In genomic region chr10:78360284-78360683, GRCh38 we compare ENCODE assay signal across 18 cellular contexts.
DNase-seq lines count a peak whose midpoint lies in the region; ATAC-seq, FAIRE-seq and TF ChIP-seq lines count a peak whose summit lies in the region.
"Had no signal": no experiment of that assay in that cellular context is flagged by ENCODE, and none has a peak within 500 bp of the region (broad histone marks: within the 10 kb centered on the region; RNA-seq: fewer than 3 reads in every experiment).

No MANE protein-coding gene starts in this region.

- peak overlapping the region; percentile 99 for H4K91ac ChIP-seq in trophoblast cell (ENCODE audit: low read depth, low read length)

- intact Hi-C loops in kidney (cut with DNase I) (no loop called here), adrenal gland (cut with DNase I) (no loop called here)

- WGBS in mesendoderm (ENCODE audit: extremely low coverage, insufficient coverage, low lambda C conversion rate): no CpG with 5 or more reads among the region's 6 CpGs
- WGBS in trophoblast cell (ENCODE audit: extremely low coverage, insufficient coverage, insufficient read length): no CpG with 5 or more reads among the region's 6 CpGs
- 98% methylated on average over 6 of the region's 6 CpGs for WGBS in suprapubic skin
- 87 to 90% (median 88%) methylated on average over 3 to 6 of the region's 6 CpGs for WGBS in adrenal gland, 4 donors

- no peak overlapping the region for H3K9ac ChIP-seq in mesendoderm (ENCODE audit: low read length)
- H3K9ac ChIP-seq in trophoblast cell (ENCODE audit: low read length): no peak overlapping the region
- H3K9ac ChIP-seq in kidney (ENCODE audit: low read length in 2 of 2): no peak overlapping the region

- H3K4me3 ChIP-seq in HEK293 (ENCODE audit: low read depth, low read length): no peak overlapping the region
- H3K4me3 ChIP-seq in mesendoderm (ENCODE audit: low read length): no peak overlapping the region
- no peak overlapping the region for H3K4me3 ChIP-seq in trophoblast cell (ENCODE audit: low read depth, low read length)
- no peak overlapping the region for H3K4me3 ChIP-seq in suprapubic skin
- no peak overlapping the region for H3K4me3 ChIP-seq in kidney (ENCODE audit: low read length in 2 of 2)
- no peak overlapping the region for H3K4me3 ChIP-seq in adrenal gland
- H3K4me3 ChIP-seq: Peyer's patch had no signal

- TF ChIP-seq EP300 in suprapubic skin (IDR thresholded peaks at IDR 0.05): no peak

- H4K12ac ChIP-seq in trophoblast cell (ENCODE audit: low read depth, low read length): peak overlapping the region; percentile 10

- POLR2A ChIA-PET in HEK293 (lab: Yijun Ruan, JAX) (no interaction called here), WTC11 (lab: Charles Lee) (interaction anchor here (1.1 kb wide), 1 partner anchor 54 kb away, joined by 3 read pairs; no protein-coding TSS in a partner anchor)

- H3K9me3 Mint-ChIP-seq in WTC11: no peaks in the 10 kb centered on the region
- H3K9me3 Mint-ChIP-seq: IgD-negative memory B cell had no signal

- H3K36me3 Mint-ChIP-seq in WTC11: no peaks in the 10 kb centered on the region
- H3K36me3 Mint-ChIP-seq: CD4-positive, CD25-positive, alpha-beta regulatory T cell; IgD-negative memory B cell had no signal

- DNase-seq in WTC11 (ENCODE audit: low spot score) (no peak), mesendoderm (no peak), trophoblast cell (no peak), suprapubic skin (ENCODE audit: low spot score in 2 of 2) (no peak), kidney (no peak), adrenal gland (no peak)
- DNase-seq: CD4-positive, CD25-positive, alpha-beta regulatory T cell; EL; Karpas-422; MV-4-11; NCI-H1105 treated with DMSO at 0.1 percent for 48 hours; NCI-H2081; NCI-H2171; NCI-H345; NCI-H774; Peyer's patch had no signal

- H2AFZ ChIP-seq in trophoblast cell (ENCODE audit: insufficient read depth, low read length, poor library complexity): peak overlapping the region; percentile 32

- H3K23ac ChIP-seq in mesendoderm (ENCODE audit: low read length) (no peak overlapping the region), trophoblast cell (ENCODE audit: low read length) (no peak overlapping the region)

- H3K36me3 ChIP-seq in HEK293 (ENCODE audit: control insufficient read depth in 2 of 2, insufficient read depth in 1 of 2, low read length in 2 of 2): no peaks in the 10 kb centered on the region
- H3K36me3 ChIP-seq in mesendoderm (ENCODE audit: control insufficient read depth, insufficient read depth, low read length): no peaks in the 10 kb centered on the region
- no peaks in the 10 kb centered on the region for H3K36me3 ChIP-seq in trophoblast cell (ENCODE audit: control insufficient read depth in 1 of 2, insufficient read depth in 2 of 2, low read length in 2 of 2)
- no peaks in the 10 kb centered on the region for H3K36me3 ChIP-seq in suprapubic skin
- H3K36me3 ChIP-seq in kidney (ENCODE audit: control insufficient read depth in 1 of 2, insufficient read depth in 2 of 2, low read length in 2 of 2): no peaks in the 10 kb centered on the region
- no peaks in the 10 kb centered on the region for H3K36me3 ChIP-seq in adrenal gland (replicated peaks in 1 of 2)
- H3K36me3 ChIP-seq: Peyer's patch had no signal

- H2BK120ac ChIP-seq in mesendoderm (ENCODE audit: low read depth, low read length) (no peak overlapping the region), trophoblast cell (ENCODE audit: insufficient read depth, low read length, poor library complexity) (peak overlapping the region; percentile 95)

- H3K4me1 ChIP-seq in HEK293 (ENCODE audit: control insufficient read depth, insufficient read depth, low read length) (no peaks in the 10 kb centered on the region), mesendoderm (ENCODE audit: control insufficient read depth, low read depth, low read length) (peaks cover 16% of the 10 kb centered on the region), trophoblast cell (ENCODE audit: control insufficient read depth in 1 of 2, insufficient read depth in 2 of 2, low read length in 2 of 2) (peaks cover 43 to 52% of the 10 kb centered on the region in 2 experiments), suprapubic skin (peaks cover 5% of the 10 kb centered on the region), kidney (ENCODE audit: control insufficient read depth in 1 of 2, insufficient read depth in 1 of 2, low read depth in 1 of 2, low read length in 2 of 2) (peaks cover 0 to 3% of the 10 kb centered on the region in 2 donors), adrenal gland (replicated peaks in 1 of 2) (no peaks in the 10 kb centered on the region)
- H3K4me1 ChIP-seq: Peyer's patch had no signal

- CTCF ChIA-PET in HEK293 (lab: Yijun Ruan, JAX) (interaction anchor here (1.1 kb wide), 1 partner anchor 10 kb away, joined by 4 read pairs; no protein-coding TSS in a partner anchor), WTC11 (lab: Charles Lee) (interaction anchor here (1.2 to 1.6 kb wide), 4 partner anchors 12 to 313 kb away, joined by 4 to 6 read pairs (median 5); no protein-coding TSS in a partner anchor)

- no peak for TF ChIP-seq CTCF in HEK293 (tag by site-specific recombination; IDR thresholded peaks at IDR 0.05)
- TF ChIP-seq CTCF in WTC11 (IDR thresholded peaks at IDR 0.05): no peak
- TF ChIP-seq CTCF in suprapubic skin (IDR thresholded peaks at IDR 0.05): no peak
- TF ChIP-seq CTCF in kidney (IDR thresholded peaks at IDR 0.05; ENCODE audit: borderline replicate concordance, extremely low read depth, insufficient read depth): no peak
- no peak for TF ChIP-seq CTCF in adrenal gland (IDR thresholded peaks at IDR 0.05)

- no peak for FAIRE-seq in kidney (lab: Jason Lieb, UNC)

- H3K79me1 ChIP-seq in mesendoderm (ENCODE audit: low read length) (no peaks in the 10 kb centered on the region), trophoblast cell (ENCODE audit: low read length) (peaks cover 59% of the 10 kb centered on the region)

- no peak overlapping the region for H3K27ac ChIP-seq in HEK293 (ENCODE audit: extremely low read depth, low read depth, low read length)
- no peak overlapping the region for H3K27ac ChIP-seq in mesendoderm (ENCODE audit: low read depth, low read length)
- peak overlapping the region; percentile 93 for H3K27ac ChIP-seq in trophoblast cell (ENCODE audit: low read depth, low read length)
- H3K27ac ChIP-seq in suprapubic skin: no peak overlapping the region
- no peak overlapping the region for H3K27ac ChIP-seq in kidney (ENCODE audit: low read depth in 2 of 2, low read length in 2 of 2)
- no peak overlapping the region for H3K27ac ChIP-seq in adrenal gland
- H3K27ac ChIP-seq: Peyer's patch had no signal

- H3K27me3 ChIP-seq in mesendoderm (ENCODE audit: insufficient read depth, low read length, poor library complexity) (no peaks in the 10 kb centered on the region), trophoblast cell (ENCODE audit: insufficient read depth, low read length) (no peaks in the 10 kb centered on the region), suprapubic skin (peaks cover 5% of the 10 kb centered on the region), adrenal gland (no peaks in the 10 kb centered on the region)
- H3K27me3 ChIP-seq: Peyer's patch had no signal

- no peak overlapping the region for H3K27ac Mint-ChIP-seq in WTC11
- H3K27ac Mint-ChIP-seq: IgD-negative memory B cell had no signal

- H2BK15ac ChIP-seq in mesendoderm (replicated peaks; ENCODE audit: low read depth): no peak overlapping the region

- TF ChIP-seq POLR2A in suprapubic skin (IDR thresholded peaks at IDR 0.05) (no peak), adrenal gland (IDR thresholded peaks at IDR 0.05) (no peak)

- H3K4me1 Mint-ChIP-seq in WTC11: peaks cover 40% of the 10 kb centered on the region

- H2BK5ac ChIP-seq in mesendoderm (ENCODE audit: low read length): peak overlapping the region; percentile 16
- H2BK5ac ChIP-seq in trophoblast cell (ENCODE audit: low read depth, low read length, poor library complexity): peak overlapping the region; percentile 75

- H3K79me2 ChIP-seq in mesendoderm (ENCODE audit: control insufficient read depth, insufficient read depth, low read length) (no peaks in the 10 kb centered on the region), trophoblast cell (ENCODE audit: control insufficient read depth, insufficient read depth, low read length, poor library complexity) (peaks cover 18% of the 10 kb centered on the region)

- H3K4me2 ChIP-seq in mesendoderm (ENCODE audit: low read length): no peak overlapping the region
- H3K4me2 ChIP-seq in trophoblast cell (ENCODE audit: low read length): no peak overlapping the region

- ATAC-seq in WTC11: no peak

- no peak overlapping the region for H3K4me3 Mint-ChIP-seq in WTC11
- H3K4me3 Mint-ChIP-seq: CD4-positive, CD25-positive, alpha-beta regulatory T cell; IgD-negative memory B cell had no signal

- H3K56ac ChIP-seq in mesendoderm (ENCODE audit: low read length): no peak overlapping the region

- H3K14ac ChIP-seq in trophoblast cell (ENCODE audit: low read length): peak overlapping the region; percentile 87

- peak overlapping the region; percentile 94 for H2BK12ac ChIP-seq in trophoblast cell (ENCODE audit: low read length)

- H3K4ac ChIP-seq in mesendoderm (ENCODE audit: low read depth, low read length) (no peak overlapping the region), trophoblast cell (ENCODE audit: low read depth, low read length) (peak overlapping the region; percentile 75)

- H3K18ac ChIP-seq in mesendoderm (ENCODE audit: low read length): no peak overlapping the region
- H3K18ac ChIP-seq in trophoblast cell (ENCODE audit: low read length): peak overlapping the region; percentile 84

- peak overlapping the region; percentile 8 for H2AK5ac ChIP-seq in mesendoderm (ENCODE audit: low read length)
- H2AK5ac ChIP-seq in trophoblast cell (ENCODE audit: low read length): peak overlapping the region; percentile 99

- H4K5ac ChIP-seq in mesendoderm (ENCODE audit: low read length): no peak overlapping the region

- peaks cover 8% of the 10 kb centered on the region for H3K27me3 Mint-ChIP-seq in WTC11 (ENCODE audit: low read depth)
- H3K27me3 Mint-ChIP-seq: CD4-positive, CD25-positive, alpha-beta regulatory T cell had no signal

- no peaks in the 10 kb centered on the region for H3K9me3 ChIP-seq in HEK293 (ENCODE audit: control insufficient read depth, insufficient read depth, low read depth, low read length)
- no peaks in the 10 kb centered on the region for H3K9me3 ChIP-seq in trophoblast cell (ENCODE audit: insufficient read depth, low read depth, low read length)
- no peaks in the 10 kb centered on the region for H3K9me3 ChIP-seq in suprapubic skin
- no peaks in the 10 kb centered on the region for H3K9me3 ChIP-seq in kidney (ENCODE audit: control insufficient read depth in 1 of 2, low read length in 2 of 2)
- no peaks in the 10 kb centered on the region for H3K9me3 ChIP-seq in adrenal gland (replicated peaks in 1 of 3)
- H3K9me3 ChIP-seq: Peyer's patch had no signal

- no peak overlapping the region for H4K8ac ChIP-seq in mesendoderm (ENCODE audit: low read depth, low read length)
- peak overlapping the region; percentile 71 for H4K8ac ChIP-seq in trophoblast cell (ENCODE audit: low read depth, low read length)

TF ChIP-seq in HEK293, 187 proteins besides CTCF, POLR2A, EP300 and RAD21 (continues in another document):
- TF ChIP-seq ZFP3 (tag by site-specific recombination; IDR thresholded peaks at IDR 0.05; ENCODE audit: low read depth): 0 out of 2 replicates have a peak, but pooled peaks have one; percentile 7

TF ChIP-seq in WTC11, 78 proteins besides CTCF, POLR2A, EP300 and RAD21 (continues in another document):
- TF ChIP-seq GTF2I (CRISPR knock-in tag; conservative IDR thresholded peaks at IDR 0.05): 0 out of 2 replicates have a peak, but pooled peaks have one; percentile 4
